8 cellular contexts compared by ENCODE assay signal in genomic region chr9:108885643-108886348, GRCh38. TPM values are rescaled to one million over a fixed set of nuclear protein-coding genes. Genes with fewer than 3 reads are reported as not detected.
DNase-seq lines count a peak whose midpoint lies in the region; ATAC-seq lines count a peak whose summit lies in the region.

No MANE protein-coding gene starts in this region.

- ATAC-seq in GM18508 (IDR thresholded peaks at IDR 0.05; ENCODE audit: insufficient read depth, unreplicated experiment): peak; percentile 91

- DNase-seq in HCEC 1CT (peak; percentile 76), KBM-7 (peak; percentile 18), SIG-M5 treated with dmso at 0.1 percent for 504 hours (lab: John Stamatoyannopoulos, UW; ENCODE audit: unreplicated experiment) (peak; percentile 74), dermis microvascular lymphatic vessel endothelial cell (ENCODE audit: low read depth in 2 of 2) (peak; percentile 22 to 80), hypothalamus (lab: John Stamatoyannopoulos, UW) (no peak), inferior parietal cortex (ENCODE audit: extremely low spot score) (no peak)
- peak; percentile 59 to 61 for DNase-seq in stimulated activated CD4-positive, alpha-beta T cell treated with anti-CD3 and anti-CD28 coated beads, Interleukin-2, amount 100 ng/mL, for 48 hours

- in situ Hi-C loops in KBM-7 (cut with MboI; ENCODE audit: low pct_unique_long_range_greater_than_20kb, low sequenced_read_pairs): no loop called here

RNA-seq across cellular contexts. Expression of gene ACTL7A, which starts 23.7 kb away (rescaled TPM):
- total RNA-seq in dermis microvascular lymphatic vessel endothelial cell: not detected in 2 replicates

RNA-seq across cellular contexts. Expression of gene ACTL7B, which starts 30.0 kb away (rescaled TPM):
- total RNA-seq in dermis microvascular lymphatic vessel endothelial cell: not detected in 2 replicates

RNA-seq across cellular contexts. Expression of gene ELP1, which starts 48.1 kb away (rescaled TPM):
- 25.5 and 28.3 TPM in 2 replicates for total RNA-seq in dermis microvascular lymphatic vessel endothelial cell

RNA-seq across cellular contexts. Expression of gene ABITRAM, which starts 48.4 kb away (rescaled TPM):
- total RNA-seq in dermis microvascular lymphatic vessel endothelial cell: 2.7 and 3.2 TPM in 2 replicates

Comparison
In these comparisons a context has a peak if more than half of its experiments do, and no peak if none do; other contexts are left out.
1. DNase-seq: peak in HCEC 1CT (single experiment), KBM-7 (single experiment), SIG-M5 treated with dmso at 0.1 percent for 504 hours (single experiment), dermis microvascular lymphatic vessel endothelial cell (2 of 2) and stimulated activated CD4-positive, alpha-beta T cell treated with anti-CD3 and anti-CD28 coated beads, Interleukin-2, amount 100 ng/mL, for 48 hours (2 of 2); none in hypothalamus (0 of 51) and inferior parietal cortex (single experiment).